ENCODE assay signal across 31 cellular contexts in the genomic region with DNA sequence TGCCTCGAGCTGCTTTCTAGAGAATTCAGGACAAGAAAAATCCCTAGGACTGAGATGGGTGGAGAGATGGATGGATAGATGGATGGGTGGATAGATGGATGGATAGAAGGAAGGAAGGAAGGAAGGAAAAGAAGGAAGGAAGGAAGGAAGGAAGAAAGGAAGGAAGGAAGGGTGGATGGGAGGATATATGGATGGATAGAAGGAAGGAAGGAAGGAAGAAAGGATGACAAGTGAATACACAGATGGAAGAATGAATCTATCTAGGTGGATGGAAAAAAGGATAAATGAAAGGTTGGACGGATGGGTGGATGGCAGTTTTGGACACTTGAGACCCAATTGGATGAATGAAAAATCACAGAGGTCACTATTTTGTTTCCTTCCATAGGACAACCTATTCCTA.
A peak's percentile ranks its signal among the peaks of the same experiment; 100 is the strongest.
DNase-seq lines count a peak whose midpoint lies in the region; ATAC-seq, FAIRE-seq and TF ChIP-seq lines count a peak whose summit lies in the region.
"Had no signal": no experiment of that assay in that cellular context is flagged by ENCODE, and none has a peak within 500 bp of the region (broad histone marks: within the 10 kb centered on the region; RNA-seq: fewer than 3 reads in every experiment).

No MANE protein-coding gene starts in this region.

- no peak for ATAC-seq in K562
- ATAC-seq: A549; CD8-positive, alpha-beta T cell had no signal

- WGBS in K562 (ENCODE audit: insufficient coverage, low coverage, missing lambda C conversion rate): 30% methylated on average over 2 of the region's 2 CpGs

- POLR2A ChIA-PET in HEK293 (lab: Yijun Ruan, JAX) (no interaction called here), K562 (lab: Yijun Ruan, JAX) (no interaction called here)

- no peak overlapping the region for H3K27ac ChIP-seq in HEK293 (ENCODE audit: extremely low read depth, low read depth, low read length)
- H3K27ac ChIP-seq in K562 (ENCODE audit: extremely low read depth, low read depth, low read length): no peak overlapping the region
- H3K27ac ChIP-seq: 22Rv1; A549; BLaER1; BLaER1 treated with 17β-estradiol and CSF1 and Interleukin-3, amounts not matched to agents 10 nM and 100 nM; C4-2B had no signal

- H3K36me3 ChIP-seq in HEK293 (ENCODE audit: control insufficient read depth in 2 of 2, insufficient read depth in 1 of 2, low read length in 2 of 2) (no peaks in the 10 kb centered on the region), adipocyte (ENCODE audit: control insufficient read depth, insufficient read depth, low read length, severe bottlenecking) (no peaks in the 10 kb centered on the region), K562 (ENCODE audit: control insufficient read depth, insufficient read depth, low read length) (no peaks in the 10 kb centered on the region)
- H3K36me3 ChIP-seq: BE2C; BLaER1; BLaER1 treated with 17β-estradiol and CSF1 and Interleukin-3, amounts not matched to agents 10 nM and 100 nM had no signal

- no peak for DNase-seq in adipocyte (ENCODE audit: low read depth)
- DNase-seq in K562 (ENCODE audit: extremely low read depth in 1 of 4, low spot score in 3 of 4): no peak
- no peak for DNase-seq in occipital lobe (lab: John Stamatoyannopoulos, UW)
- no peak for DNase-seq in NAMALWA (ENCODE audit: low spot score)
- DNase-seq in germinal center (ENCODE audit: low spot score): no peak
- DNase-seq: 8988T; ACHN; AML-193; BE2C; C1 segment of cervical spinal cord; Caco-2; Calu3; CD4-positive, alpha-beta memory T cell; CD4-positive, alpha-beta T cell; CD4-positive, CD25-positive, alpha-beta regulatory T cell; CD8-positive, alpha-beta memory T cell; CD8-positive, alpha-beta T cell; COR-L47; DMS 273 treated with DMSO at 0.1 percent for 48 hours; DMS153; DMS53; DND-41; EL had no signal

- H3K79me2 ChIP-seq in K562 (ENCODE audit: control insufficient read depth, insufficient read depth, low read length): no peaks in the 10 kb centered on the region; the same call in 2 of the 3 replicates

- no peak for FAIRE-seq in K562 (lab: Jason Lieb, UNC)
- FAIRE-seq: A204.1, A549, D721Med had no signal

- intact Hi-C loops in K562 (cut with micrococcal nuclease): no loop called here

- in situ Hi-C loops in K562 (cut with MboI): no loop called here

- H3K4me2 ChIP-seq in K562 (ENCODE audit: insufficient read depth, low read length): no peak overlapping the region
- H3K4me2 ChIP-seq: A549; BLaER1; BLaER1 treated with 17β-estradiol and CSF1 and Interleukin-3, amounts not matched to agents 10 nM and 100 nM had no signal

- no peak overlapping the region for H2AFZ ChIP-seq in K562 (ENCODE audit: low read depth, low read length)

- peaks cover 3% of the 10 kb centered on the region for H3K9me1 ChIP-seq in K562 (ENCODE audit: control insufficient read depth, insufficient read depth, low read length)

- H3K9me3 ChIP-seq in HEK293 (ENCODE audit: control insufficient read depth, insufficient read depth, low read depth, low read length): no peaks in the 10 kb centered on the region
- H3K9me3 ChIP-seq in adipocyte (ENCODE audit: control insufficient read depth, low read length): no peaks in the 10 kb centered on the region
- H3K9me3 ChIP-seq in K562 (replicated peaks; ENCODE audit: control insufficient read depth, insufficient read depth, low read depth, low read length): no peaks in the 10 kb centered on the region
- H3K9me3 ChIP-seq: A549; BE2C; BLaER1; BLaER1 treated with 17β-estradiol and CSF1 and Interleukin-3, amounts not matched to agents 10 nM and 100 nM; Caco-2 had no signal

- H3K27me3 ChIP-seq in adipocyte (replicated peaks; ENCODE audit: control insufficient read depth, insufficient read depth, low read length) (no peaks in the 10 kb centered on the region), K562 (ENCODE audit: control insufficient read depth in 2 of 2, insufficient read depth in 2 of 2, low read length in 2 of 2) (no peaks in the 10 kb centered on the region)
- H3K27me3 ChIP-seq: BE2C; BLaER1; BLaER1 treated with 17β-estradiol and CSF1 and Interleukin-3, amounts not matched to agents 10 nM and 100 nM had no signal

- no peak for TF ChIP-seq CTCF in HEK293 (tag by site-specific recombination; IDR thresholded peaks at IDR 0.05)
- no peak for TF ChIP-seq CTCF in K562 (IDR thresholded peaks at IDR 0.05 in 2 of 3, conservative IDR thresholded peaks at IDR 0.05 in 1 of 3; ENCODE audit: insufficient read depth in 2 of 3, low read depth in 1 of 3, low read length in 3 of 3)

- BruUV-seq in K562 (replicated peaks; lab: Mats Ljungman, UMichigan): no TSS peak

- CTCF ChIA-PET in HEK293 (lab: Yijun Ruan, JAX): interaction anchor here (0.7 kb wide), 1 partner anchor 309 kb away, joined by 9 read pairs; no protein-coding TSS in a partner anchor
- CTCF ChIA-PET in K562 (lab: Yijun Ruan, JAX; ENCODE audit: low intra/inter-chr PET ratio): no interaction called here

- H3K4me3 ChIP-seq in HEK293 (ENCODE audit: low read depth, low read length): no peak overlapping the region
- H3K4me3 ChIP-seq in adipocyte (ENCODE audit: low read length): peak overlapping the region; percentile 75
- H3K4me3 ChIP-seq in K562: no peak overlapping the region
- H3K4me3 ChIP-seq: A549; BLaER1; BLaER1 treated with 17β-estradiol and CSF1 and Interleukin-3, amounts not matched to agents 10 nM and 100 nM had no signal

- TF ChIP-seq RAD21 in K562 (CRISPR knock-in tag; conservative IDR thresholded peaks at IDR 0.05 in 1 of 2, IDR thresholded peaks at IDR 0.05 in 1 of 2): no peak

- TF ChIP-seq POLR2A in K562 (conservative IDR thresholded peaks at IDR 0.05): no peak

- H3K9ac ChIP-seq in adipocyte (ENCODE audit: low read length) (no peak overlapping the region), K562 (ENCODE audit: insufficient read depth in 1 of 2, low read depth in 2 of 2, low read length in 2 of 2) (no peak overlapping the region)
- H3K9ac ChIP-seq: BLaER1; BLaER1 treated with 17β-estradiol and CSF1 and Interleukin-3, amounts not matched to agents 10 nM and 100 nM had no signal

- no peak for TF ChIP-seq EP300 in K562 (IDR thresholded peaks at IDR 0.05; ENCODE audit: low read length)

- H3K4me1 ChIP-seq in HEK293 (ENCODE audit: control insufficient read depth, insufficient read depth, low read length) (no peaks in the 10 kb centered on the region), adipocyte (ENCODE audit: control insufficient read depth, insufficient read depth, low read length) (peaks cover 16% of the 10 kb centered on the region), K562 (replicated peaks in 1 of 2; ENCODE audit: control insufficient read depth in 2 of 2, insufficient read depth in 2 of 2, low read length in 2 of 2) (peaks cover 7 to 17% of the 10 kb centered on the region in 2 experiments)
- H3K4me1 ChIP-seq: A549; BE2C; BLaER1; BLaER1 treated with 17β-estradiol and CSF1 and Interleukin-3, amounts not matched to agents 10 nM and 100 nM had no signal

- no peaks in the 10 kb centered on the region for H4K20me1 ChIP-seq in K562 (replicated peaks; ENCODE audit: control insufficient read depth, insufficient read depth, low read length)
- H4K20me1 ChIP-seq: BLaER1; BLaER1 treated with 17β-estradiol and CSF1 and Interleukin-3, amounts not matched to agents 10 nM and 100 nM had no signal

TF ChIP-seq in HEK293, 187 proteins besides CTCF, POLR2A, EP300 and RAD21:
- TF ChIP-seq ZNF366 (tag by site-specific recombination; conservative IDR thresholded peaks at IDR 0.05): peak; percentile 87
- no peak for TF ChIP-seq ZNF521 (tag by site-specific recombination; IDR thresholded peaks at IDR 0.05)

TF ChIP-seq in K562, 482 proteins besides CTCF, POLR2A, EP300 and RAD21:
- TF ChIP-seq, protein P1, sequence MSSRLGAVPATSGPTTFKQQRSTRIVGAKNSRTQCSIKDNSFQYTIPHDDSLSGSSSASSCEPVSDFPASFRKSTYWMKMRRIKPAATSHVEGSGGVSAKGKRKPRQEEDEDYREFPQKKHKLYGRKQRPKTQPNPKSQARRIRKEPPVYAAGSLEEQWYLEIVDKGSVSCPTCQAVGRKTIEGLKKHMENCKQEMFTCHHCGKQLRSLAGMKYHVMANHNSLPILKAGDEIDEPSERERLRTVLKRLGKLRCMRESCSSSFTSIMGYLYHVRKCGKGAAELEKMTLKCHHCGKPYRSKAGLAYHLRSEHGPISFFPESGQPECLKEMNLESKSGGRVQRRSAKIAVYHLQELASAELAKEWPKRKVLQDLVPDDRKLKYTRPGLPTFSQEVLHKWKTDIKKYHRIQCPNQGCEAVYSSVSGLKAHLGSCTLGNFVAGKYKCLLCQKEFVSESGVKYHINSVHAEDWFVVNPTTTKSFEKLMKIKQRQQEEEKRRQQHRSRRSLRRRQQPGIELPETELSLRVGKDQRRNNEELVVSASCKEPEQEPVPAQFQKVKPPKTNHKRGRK (tag; IDR thresholded peaks at IDR 0.05): peak; percentile 82
- no peak for TF ChIP-seq SNIP1 (IDR thresholded peaks at IDR 0.05; ENCODE audit: low read depth)
